Comparison of ENCODE assay signal across 12 cellular contexts in the genomic region with DNA sequence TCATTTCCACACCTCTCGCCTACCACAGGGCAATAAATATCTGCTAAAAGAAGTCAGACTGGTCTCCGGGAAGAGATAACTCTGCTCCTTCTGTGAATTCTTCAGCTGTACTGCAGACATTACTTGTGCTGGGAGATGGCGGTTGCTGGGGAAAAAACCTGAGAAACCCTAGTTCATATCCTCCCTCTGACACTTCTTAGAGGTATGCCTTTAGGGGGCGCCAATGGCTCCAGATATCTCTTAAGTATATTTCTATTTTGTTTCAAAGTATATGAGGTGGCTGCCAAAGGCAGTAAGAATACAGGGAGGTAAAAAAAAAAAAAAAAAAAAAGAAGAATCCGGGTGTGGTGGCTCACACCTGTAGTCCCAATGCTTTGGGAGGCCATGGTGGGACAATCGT.
DNase-seq lines count a peak whose midpoint lies in the region; FAIRE-seq and TF ChIP-seq lines count a peak whose summit lies in the region.
"Had no signal": no experiment of that assay in that cellular context is flagged by ENCODE, and none has a peak within 500 bp of the region (broad histone marks: within the 10 kb centered on the region; RNA-seq: fewer than 3 reads in every experiment).

No MANE protein-coding gene starts in this region.

- H3K27ac ChIP-seq in osteoblast (ENCODE audit: low read depth, low read length) (no peak overlapping the region), stomach (no peak overlapping the region)
- H3K27ac ChIP-seq: RWPE1 had no signal

- no peak overlapping the region for H3K27ac Mint-ChIP-seq in activated CD4-positive, alpha-beta T cell treated with anti-CD3 and anti-CD28 coated beads, Interleukin-2, amount 10 ng/mL, durations not matched to agents 24 days and 14 days
- H3K27ac Mint-ChIP-seq: activated T-cell treated with anti-CD3 and anti-CD28 coated beads, Interleukin-2, amount 50 U/mL, for 24 hours had no signal

- H3K4me1 Mint-ChIP-seq in activated CD4-positive, alpha-beta T cell treated with anti-CD3 and anti-CD28 coated beads, Interleukin-2, amount 10 ng/mL, durations not matched to agents 24 days and 14 days = no peaks in the 10 kb centered on the region

- no peaks in the 10 kb centered on the region for H3K4me1 ChIP-seq in osteoblast (ENCODE audit: insufficient read depth, low read length)
- H3K4me1 ChIP-seq in stomach = peaks cover 0 to 6% (median 0%) of the 10 kb centered on the region in 4 donors

- 84 to 92% (median 87%) methylated on average over 6 of the region's 6 CpGs for WGBS in stomach, 5 donors

- no peaks in the 10 kb centered on the region for H3K36me3 Mint-ChIP-seq in activated CD4-positive, alpha-beta T cell treated with anti-CD3 and anti-CD28 coated beads, Interleukin-2, amount 10 ng/mL, durations not matched to agents 24 days and 14 days (ENCODE audit: low read depth)

- H3K27me3 ChIP-seq in osteoblast (ENCODE audit: insufficient read depth, low read length) (no peaks in the 10 kb centered on the region), stomach (no peaks in the 10 kb centered on the region)

- FAIRE-seq in D721Med (lab: Jason Lieb, UNC) = no peak
- FAIRE-seq: HTR-8/SVneo had no signal

- H3K9me3 ChIP-seq in osteoblast (ENCODE audit: low read depth, low read length) (no peaks in the 10 kb centered on the region), stomach (no peaks in the 10 kb centered on the region)
- H3K9me3 ChIP-seq: Caco-2 had no signal

- DNase-seq in activated CD4-positive, alpha-beta T cell treated with anti-CD3 and anti-CD28 coated beads, Interleukin-2, amount 10 ng/mL, durations not matched to agents 24 days and 14 days = peak; percentile 72
- DNase-seq in activated CD4-positive, alpha-beta T cell treated with anti-CD3 and anti-CD28 coated beads, Interleukin-2, amount 50 U/mL, for 1 hour = no peak
- DNase-seq in astrocyte of the cerebellum (ENCODE audit: low read depth) (no peak), osteoblast (ENCODE audit: insufficient read length, low spot score, missing footprints) (peak; percentile 70), D721Med (ENCODE audit: insufficient read length, low spot score) (no peak), retina (no peak), stomach (no peak)
- DNase-seq: activated T-cell treated with anti-CD3 and anti-CD28 coated beads, Interleukin-2, amount 50 U/mL, for 24 hours had no signal

- H3K9me3 Mint-ChIP-seq in activated CD4-positive, alpha-beta T cell treated with anti-CD3 and anti-CD28 coated beads, Interleukin-2, amount 10 ng/mL, durations not matched to agents 24 days and 14 days = no peaks in the 10 kb centered on the region
- H3K9me3 Mint-ChIP-seq: activated T-cell treated with anti-CD3 and anti-CD28 coated beads, Interleukin-2, amount 50 U/mL, for 24 hours had no signal

- no peak overlapping the region for H3K4me3 ChIP-seq in astrocyte of the cerebellum (ENCODE audit: low read depth, low read length)
- H3K4me3 ChIP-seq in osteoblast (ENCODE audit: insufficient read depth, low read length) = no peak overlapping the region
- H3K4me3 ChIP-seq in stomach = no peak overlapping the region

- TF ChIP-seq EP300 in Ishikawa (IDR thresholded peaks at IDR 0.05; ENCODE audit: borderline replicate concordance) = no peak
- no peak for TF ChIP-seq EP300 in stomach (IDR thresholded peaks at IDR 0.05)

- no peaks in the 10 kb centered on the region for H4K20me1 ChIP-seq in osteoblast (ENCODE audit: insufficient read depth, low read length)

- no peak overlapping the region for H3K4me3 Mint-ChIP-seq in activated CD4-positive, alpha-beta T cell treated with anti-CD3 and anti-CD28 coated beads, Interleukin-2, amount 10 ng/mL, durations not matched to agents 24 days and 14 days
- H3K4me3 Mint-ChIP-seq: activated T-cell treated with anti-CD3 and anti-CD28 coated beads, Interleukin-2, amount 50 U/mL, for 24 hours had no signal

- no peaks in the 10 kb centered on the region for H3K27me3 Mint-ChIP-seq in activated CD4-positive, alpha-beta T cell treated with anti-CD3 and anti-CD28 coated beads, Interleukin-2, amount 10 ng/mL, durations not matched to agents 24 days and 14 days
- H3K27me3 Mint-ChIP-seq: activated T-cell treated with anti-CD3 and anti-CD28 coated beads, Interleukin-2, amount 50 U/mL, for 24 hours had no signal

- no peak for TF ChIP-seq POLR2A in stomach (IDR thresholded peaks at IDR 0.05)

- in situ Hi-C loops in astrocyte of the cerebellum (cut with HindIII; ENCODE audit: low sequenced_read_pairs) = no loop called here

- intact Hi-C loops in activated CD4-positive, alpha-beta T cell treated with anti-CD3 and anti-CD28 coated beads, Interleukin-2, amount 10 ng/mL, durations not matched to agents 24 days and 14 days (cut with micrococcal nuclease) = no loop called here
- intact Hi-C loops in stomach (cut with DNase I; ENCODE audit: low total_unique reads) = no loop called here

- H2AFZ ChIP-seq in osteoblast (ENCODE audit: low read length) = no peak overlapping the region

- H3K4me2 ChIP-seq in osteoblast (ENCODE audit: insufficient read depth, low read length) = no peak overlapping the region

- TF ChIP-seq RAD21 in Ishikawa (IDR thresholded peaks at IDR 0.05; ENCODE audit: low read depth) = peak; percentile 17; the same call in 1 of the 2 replicates

- TF ChIP-seq CTCF in astrocyte of the cerebellum (IDR thresholded peaks at IDR 0.05; ENCODE audit: low read depth, low read length, missing control alignments) (peak; percentile 7), osteoblast (IDR thresholded peaks at IDR 0.05; ENCODE audit: extremely low read depth, low read depth, low read length) (peak; percentile 46), D721Med (IDR thresholded peaks at IDR 0.05; ENCODE audit: insufficient read depth, missing control alignments) (no peak), stomach (IDR thresholded peaks at IDR 0.05) (no peak)

- no peaks in the 10 kb centered on the region for H3K36me3 ChIP-seq in osteoblast (ENCODE audit: insufficient read depth, low read length)
- no peaks in the 10 kb centered on the region for H3K36me3 ChIP-seq in stomach

- no peaks in the 10 kb centered on the region for H3K79me2 ChIP-seq in osteoblast (ENCODE audit: insufficient read depth, low read length)

TF ChIP-seq in Ishikawa, 13 proteins besides CTCF, POLR2A, EP300 and RAD21:
- no peak for TF ChIP-seq TEAD4 (IDR thresholded peaks at IDR 0.05)
- no peak for TF ChIP-seq ZBTB7A (IDR thresholded peaks at IDR 0.05; ENCODE audit: low read depth)
- TF ChIP-seq USF1 (IDR thresholded peaks at IDR 0.05) = no peak
- TF ChIP-seq EGR1 (IDR thresholded peaks at IDR 0.05) = no peak
TF ChIP-seq in Ishikawa: peak in this region for 0.

Comparison
In these comparisons a context has a peak if more than half of its experiments do, and no peak if none do; other contexts are left out.
1. DNase-seq: peak in activated CD4-positive, alpha-beta T cell treated with anti-CD3 and anti-CD28 coated beads, Interleukin-2, amount 10 ng/mL, durations not matched to agents 24 days and 14 days (single experiment) and osteoblast (single experiment); none in activated CD4-positive, alpha-beta T cell treated with anti-CD3 and anti-CD28 coated beads, Interleukin-2, amount 50 U/mL, for 1 hour (single experiment), astrocyte of the cerebellum (single experiment), D721Med (single experiment), retina (single experiment) and stomach (single experiment).
2. CTCF ChIP-seq: peak in astrocyte of the cerebellum (single experiment) and osteoblast (single experiment); none in D721Med (single experiment) and stomach (0 of 7).